1 cellular context compared by ENCODE assay signal in the genomic region with DNA sequence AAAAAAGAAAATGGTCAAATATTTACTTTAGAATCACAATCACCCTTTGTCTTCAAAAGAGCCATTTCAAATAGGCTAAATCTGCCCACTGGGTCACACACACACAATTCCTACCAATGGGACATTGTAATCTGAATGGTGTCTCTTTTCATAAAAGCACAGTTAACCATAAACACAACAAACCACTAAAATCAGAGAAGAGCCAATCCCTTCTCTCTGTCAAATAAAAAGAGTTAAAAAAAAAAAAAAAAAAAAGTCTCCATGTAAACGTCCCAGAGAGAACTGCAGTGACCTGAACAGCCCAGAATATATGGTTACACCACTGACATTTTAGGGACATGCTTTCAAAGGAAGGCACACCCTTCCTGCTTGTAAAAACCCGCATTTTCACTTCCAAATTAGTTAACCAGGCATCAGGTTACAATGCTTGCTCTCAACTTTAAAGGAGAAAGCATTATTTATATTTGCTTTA.
TF ChIP-seq lines count a peak whose summit lies in the region.

No MANE protein-coding gene starts in this region.

TF ChIP-seq in HEK293, 187 proteins besides CTCF, POLR2A, EP300 and RAD21 (continued from another document and continues in another):
- TF ChIP-seq, protein P1, sequence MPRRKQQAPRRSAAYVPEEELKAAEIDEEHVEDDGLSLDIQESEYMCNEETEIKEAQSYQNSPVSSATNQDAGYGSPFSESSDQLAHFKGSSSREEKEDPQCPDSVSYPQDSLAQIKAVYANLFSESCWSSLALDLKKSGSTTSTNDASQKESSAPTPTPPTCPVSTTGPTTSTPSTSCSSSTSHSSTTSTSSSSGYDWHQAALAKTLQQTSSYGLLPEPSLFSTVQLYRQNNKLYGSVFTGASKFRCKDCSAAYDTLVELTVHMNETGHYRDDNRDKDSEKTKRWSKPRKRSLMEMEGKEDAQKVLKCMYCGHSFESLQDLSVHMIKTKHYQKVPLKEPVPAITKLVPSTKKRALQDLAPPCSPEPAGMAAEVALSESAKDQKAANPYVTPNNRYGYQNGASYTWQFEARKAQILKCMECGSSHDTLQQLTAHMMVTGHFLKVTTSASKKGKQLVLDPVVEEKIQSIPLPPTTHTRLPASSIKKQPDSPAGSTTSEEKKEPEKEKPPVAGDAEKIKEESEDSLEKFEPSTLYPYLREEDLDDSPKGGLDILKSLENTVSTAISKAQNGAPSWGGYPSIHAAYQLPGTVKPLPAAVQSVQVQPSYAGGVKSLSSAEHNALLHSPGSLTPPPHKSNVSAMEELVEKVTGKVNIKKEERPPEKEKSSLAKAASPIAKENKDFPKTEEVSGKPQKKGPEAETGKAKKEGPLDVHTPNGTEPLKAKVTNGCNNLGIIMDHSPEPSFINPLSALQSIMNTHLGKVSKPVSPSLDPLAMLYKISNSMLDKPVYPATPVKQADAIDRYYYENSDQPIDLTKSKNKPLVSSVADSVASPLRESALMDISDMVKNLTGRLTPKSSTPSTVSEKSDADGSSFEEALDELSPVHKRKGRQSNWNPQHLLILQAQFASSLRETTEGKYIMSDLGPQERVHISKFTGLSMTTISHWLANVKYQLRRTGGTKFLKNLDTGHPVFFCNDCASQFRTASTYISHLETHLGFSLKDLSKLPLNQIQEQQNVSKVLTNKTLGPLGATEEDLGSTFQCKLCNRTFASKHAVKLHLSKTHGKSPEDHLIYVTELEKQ (tag by site-specific recombination; IDR thresholded peaks at IDR 0.05; ENCODE audit: borderline replicate concordance), result 0 out of 2 replicates have a peak, but pooled peaks have one; percentile 44
- TF ChIP-seq ZBTB44 (tag by site-specific recombination; IDR thresholded peaks at IDR 0.05), result peak; percentile 78
- TF ChIP-seq KLF8 (tag by site-specific recombination; IDR thresholded peaks at IDR 0.05), result peak; percentile 67
- peak; percentile 41; the same call in 1 of the 2 replicates for TF ChIP-seq PATZ1 (tag by site-specific recombination; IDR thresholded peaks at IDR 0.05)
- peak; percentile 13; the same call in 1 of the 2 replicates for TF ChIP-seq PRDM1 (tag by site-specific recombination; IDR thresholded peaks at IDR 0.05)
- TF ChIP-seq BCL6B (tag by site-specific recombination; IDR thresholded peaks at IDR 0.05), result peak; percentile 49; the same call in 1 of the 2 replicates
- TF ChIP-seq, protein P2, sequence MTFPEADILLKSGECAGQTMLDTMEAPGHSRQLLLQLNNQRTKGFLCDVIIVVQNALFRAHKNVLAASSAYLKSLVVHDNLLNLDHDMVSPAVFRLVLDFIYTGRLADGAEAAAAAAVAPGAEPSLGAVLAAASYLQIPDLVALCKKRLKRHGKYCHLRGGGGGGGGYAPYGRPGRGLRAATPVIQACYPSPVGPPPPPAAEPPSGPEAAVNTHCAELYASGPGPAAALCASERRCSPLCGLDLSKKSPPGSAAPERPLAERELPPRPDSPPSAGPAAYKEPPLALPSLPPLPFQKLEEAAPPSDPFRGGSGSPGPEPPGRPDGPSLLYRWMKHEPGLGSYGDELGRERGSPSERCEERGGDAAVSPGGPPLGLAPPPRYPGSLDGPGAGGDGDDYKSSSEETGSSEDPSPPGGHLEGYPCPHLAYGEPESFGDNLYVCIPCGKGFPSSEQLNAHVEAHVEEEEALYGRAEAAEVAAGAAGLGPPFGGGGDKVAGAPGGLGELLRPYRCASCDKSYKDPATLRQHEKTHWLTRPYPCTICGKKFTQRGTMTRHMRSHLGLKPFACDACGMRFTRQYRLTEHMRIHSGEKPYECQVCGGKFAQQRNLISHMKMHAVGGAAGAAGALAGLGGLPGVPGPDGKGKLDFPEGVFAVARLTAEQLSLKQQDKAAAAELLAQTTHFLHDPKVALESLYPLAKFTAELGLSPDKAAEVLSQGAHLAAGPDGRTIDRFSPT (tag by site-specific recombination; IDR thresholded peaks at IDR 0.05), result peak; percentile 56
- TF ChIP-seq ZNF658 (tag by site-specific recombination; IDR thresholded peaks at IDR 0.05), result no peak
- TF ChIP-seq ZNF169 (tag by site-specific recombination; IDR thresholded peaks at IDR 0.05), result no peak
- TF ChIP-seq ZNF473 (tag by site-specific recombination; IDR thresholded peaks at IDR 0.05), result no peak
- TF ChIP-seq, protein P3, sequence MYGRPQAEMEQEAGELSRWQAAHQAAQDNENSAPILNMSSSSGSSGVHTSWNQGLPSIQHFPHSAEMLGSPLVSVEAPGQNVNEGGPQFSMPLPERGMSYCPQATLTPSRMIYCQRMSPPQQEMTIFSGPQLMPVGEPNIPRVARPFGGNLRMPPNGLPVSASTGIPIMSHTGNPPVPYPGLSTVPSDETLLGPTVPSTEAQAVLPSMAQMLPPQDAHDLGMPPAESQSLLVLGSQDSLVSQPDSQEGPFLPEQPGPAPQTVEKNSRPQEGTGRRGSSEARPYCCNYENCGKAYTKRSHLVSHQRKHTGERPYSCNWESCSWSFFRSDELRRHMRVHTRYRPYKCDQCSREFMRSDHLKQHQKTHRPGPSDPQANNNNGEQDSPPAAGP (tag by site-specific recombination; IDR thresholded peaks at IDR 0.05), result 0 out of 2 replicates have a peak, but pooled peaks have one; percentile 53
- TF ChIP-seq ZNF324 (tag by site-specific recombination; IDR thresholded peaks at IDR 0.05), result no peak
- peak; percentile 45; the same call in 1 of the 2 replicates for TF ChIP-seq ZNF341 (tag by site-specific recombination; IDR thresholded peaks at IDR 0.05; ENCODE audit: low read depth)
- no peak for TF ChIP-seq ZSCAN16 (tag by site-specific recombination; IDR thresholded peaks at IDR 0.05)
- TF ChIP-seq SALL2 (tag by site-specific recombination; IDR thresholded peaks at IDR 0.05; ENCODE audit: borderline replicate concordance), result no peak
- TF ChIP-seq ZNF629 (tag by site-specific recombination; IDR thresholded peaks at IDR 0.05), result peak; percentile 59
- TF ChIP-seq ZNF529 (tag by site-specific recombination; IDR thresholded peaks at IDR 0.05; ENCODE audit: insufficient replicate concordance), result no peak
- TF ChIP-seq INSM2 (tag by site-specific recombination; IDR thresholded peaks at IDR 0.05), result peak; percentile 84
- TF ChIP-seq, protein P4, sequence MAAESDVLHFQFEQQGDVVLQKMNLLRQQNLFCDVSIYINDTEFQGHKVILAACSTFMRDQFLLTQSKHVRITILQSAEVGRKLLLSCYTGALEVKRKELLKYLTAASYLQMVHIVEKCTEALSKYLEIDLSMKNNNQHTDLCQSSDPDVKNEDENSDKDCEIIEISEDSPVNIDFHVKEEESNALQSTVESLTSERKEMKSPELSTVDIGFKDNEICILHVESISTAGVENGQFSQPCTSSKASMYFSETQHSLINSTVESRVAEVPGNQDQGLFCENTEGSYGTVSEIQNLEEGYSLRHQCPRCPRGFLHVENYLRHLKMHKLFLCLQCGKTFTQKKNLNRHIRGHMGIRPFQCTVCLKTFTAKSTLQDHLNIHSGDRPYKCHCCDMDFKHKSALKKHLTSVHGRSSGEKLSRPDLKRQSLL (tag by site-specific recombination; IDR thresholded peaks at IDR 0.05), result no peak
- TF ChIP-seq, protein P5, sequence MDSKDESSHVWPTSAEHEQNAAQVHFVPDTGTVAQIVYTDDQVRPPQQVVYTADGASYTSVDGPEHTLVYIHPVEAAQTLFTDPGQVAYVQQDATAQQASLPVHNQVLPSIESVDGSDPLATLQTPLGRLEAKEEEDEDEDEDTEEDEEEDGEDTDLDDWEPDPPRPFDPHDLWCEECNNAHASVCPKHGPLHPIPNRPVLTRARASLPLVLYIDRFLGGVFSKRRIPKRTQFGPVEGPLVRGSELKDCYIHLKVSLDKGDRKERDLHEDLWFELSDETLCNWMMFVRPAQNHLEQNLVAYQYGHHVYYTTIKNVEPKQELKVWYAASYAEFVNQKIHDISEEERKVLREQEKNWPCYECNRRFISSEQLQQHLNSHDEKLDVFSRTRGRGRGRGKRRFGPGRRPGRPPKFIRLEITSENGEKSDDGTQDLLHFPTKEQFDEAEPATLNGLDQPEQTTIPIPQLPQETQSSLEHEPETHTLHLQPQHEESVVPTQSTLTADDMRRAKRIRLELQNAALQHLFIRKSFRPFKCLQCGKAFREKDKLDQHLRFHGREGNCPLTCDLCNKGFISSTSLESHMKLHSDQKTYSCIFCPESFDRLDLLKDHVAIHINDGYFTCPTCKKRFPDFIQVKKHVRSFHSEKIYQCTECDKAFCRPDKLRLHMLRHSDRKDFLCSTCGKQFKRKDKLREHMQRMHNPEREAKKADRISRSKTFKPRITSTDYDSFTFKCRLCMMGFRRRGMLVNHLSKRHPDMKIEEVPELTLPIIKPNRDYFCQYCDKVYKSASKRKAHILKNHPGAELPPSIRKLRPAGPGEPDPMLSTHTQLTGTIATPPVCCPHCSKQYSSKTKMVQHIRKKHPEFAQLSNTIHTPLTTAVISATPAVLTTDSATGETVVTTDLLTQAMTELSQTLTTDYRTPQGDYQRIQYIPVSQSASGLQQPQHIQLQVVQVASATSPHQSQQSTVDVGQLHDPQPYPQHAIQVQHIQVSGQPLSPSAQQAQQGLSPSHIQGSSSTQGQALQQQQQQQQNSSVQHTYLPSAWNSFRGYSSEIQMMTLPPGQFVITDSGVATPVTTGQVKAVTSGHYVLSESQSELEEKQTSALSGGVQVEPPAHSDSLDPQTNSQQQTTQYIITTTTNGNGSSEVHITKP (tag by site-specific recombination; IDR thresholded peaks at IDR 0.05), result peak; percentile 60; the same call in 1 of the 2 replicates
- TF ChIP-seq OVOL3 (tag by site-specific recombination; IDR thresholded peaks at IDR 0.05), result peak; percentile 67
- TF ChIP-seq, protein P6, sequence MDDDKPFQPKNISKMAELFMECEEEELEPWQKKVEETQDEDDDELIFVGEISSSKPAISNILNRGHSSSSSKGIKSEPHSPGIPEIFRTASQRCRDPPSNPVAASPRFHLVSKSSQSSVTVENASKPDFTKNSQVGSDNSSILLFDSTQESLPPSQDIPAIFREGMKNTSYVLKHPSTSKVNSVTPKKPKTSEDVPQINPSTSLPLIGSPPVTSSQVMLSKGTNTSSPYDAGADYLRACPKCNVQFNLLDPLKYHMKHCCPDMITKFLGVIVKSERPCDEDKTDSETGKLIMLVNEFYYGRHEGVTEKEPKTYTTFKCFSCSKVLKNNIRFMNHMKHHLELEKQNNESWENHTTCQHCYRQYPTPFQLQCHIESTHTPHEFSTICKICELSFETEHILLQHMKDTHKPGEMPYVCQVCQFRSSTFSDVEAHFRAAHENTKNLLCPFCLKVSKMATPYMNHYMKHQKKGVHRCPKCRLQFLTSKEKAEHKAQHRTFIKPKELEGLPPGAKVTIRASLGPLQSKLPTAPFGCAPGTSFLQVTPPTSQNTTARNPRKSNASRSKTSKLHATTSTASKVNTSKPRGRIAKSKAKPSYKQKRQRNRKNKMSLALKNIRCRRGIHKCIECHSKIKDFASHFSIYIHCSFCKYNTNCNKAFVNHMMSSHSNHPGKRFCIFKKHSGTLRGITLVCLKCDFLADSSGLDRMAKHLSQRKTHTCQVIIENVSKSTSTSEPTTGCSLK (tag by site-specific recombination; IDR thresholded peaks at IDR 0.05), result no peak
- TF ChIP-seq ZNF239 (tag by site-specific recombination; IDR thresholded peaks at IDR 0.05), result no peak
- no peak for TF ChIP-seq HOXA7 (CRISPR knock-in tag; IDR thresholded peaks at IDR 0.05; ENCODE audit: borderline replicate concordance)
- no peak for TF ChIP-seq SP3 (tag by site-specific recombination; IDR thresholded peaks at IDR 0.05)
- TF ChIP-seq ZBTB17 (tag by site-specific recombination; IDR thresholded peaks at IDR 0.05), result no peak
- no peak for TF ChIP-seq ZNF433 (tag by site-specific recombination; IDR thresholded peaks at IDR 0.05; ENCODE audit: low read depth)
- peak; percentile 84 for TF ChIP-seq ZNF843 (tag by site-specific recombination; IDR thresholded peaks at IDR 0.05)
- peak; percentile 41; the same call in 1 of the 2 replicates for TF ChIP-seq ZNF2 (tag by site-specific recombination; IDR thresholded peaks at IDR 0.05)
- TF ChIP-seq KLF7 (tag by site-specific recombination; IDR thresholded peaks at IDR 0.05; ENCODE audit: borderline replicate concordance), result 0 out of 2 replicates have a peak, but pooled peaks have one; percentile 42
- peak; percentile 76 for TF ChIP-seq KLF1 (tag by site-specific recombination; IDR thresholded peaks at IDR 0.05)
